8 cellular contexts compared by ENCODE assay signal in the genomic region with DNA sequence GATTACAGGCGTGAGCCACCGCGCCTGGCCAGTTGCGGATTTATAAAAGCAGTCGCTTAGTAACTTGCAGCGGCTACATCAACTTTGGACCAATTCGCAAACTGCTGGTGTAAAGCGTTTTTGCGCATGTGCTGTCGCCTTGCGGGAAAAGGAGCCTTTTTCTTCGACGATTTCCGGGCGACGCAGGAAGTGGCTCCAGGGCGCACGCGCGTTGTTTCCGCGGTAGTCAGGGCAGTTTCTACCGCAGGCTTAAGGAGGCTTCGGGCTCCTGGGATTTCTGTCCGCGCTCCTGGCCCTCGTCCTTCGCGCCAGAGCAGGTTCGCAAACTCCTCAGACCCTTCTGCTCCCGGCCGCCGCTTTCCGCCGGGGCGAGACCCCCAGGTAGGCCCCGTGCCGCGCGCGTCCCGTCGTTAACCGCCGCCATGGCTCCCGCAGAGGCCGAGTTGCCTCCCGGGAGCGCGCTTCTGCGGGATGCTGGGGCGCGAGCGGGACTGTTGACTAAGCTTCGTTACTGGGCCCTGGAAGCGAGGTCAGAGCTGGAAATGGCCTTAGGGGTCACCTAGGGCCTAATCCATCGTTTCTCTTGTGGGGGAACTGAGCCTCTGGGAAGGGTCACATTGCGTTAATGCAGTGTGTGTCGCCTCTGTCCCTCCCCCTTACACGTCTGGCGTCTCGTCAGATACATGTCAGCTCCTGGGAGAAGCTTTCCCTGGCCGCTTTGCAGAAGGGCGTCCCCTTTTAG. TPM values are rescaled to one million over a fixed set of nuclear protein-coding genes. Genes with fewer than 3 reads are reported as not detected.
DNase-seq lines count a peak whose midpoint lies in the region; ATAC-seq and TF ChIP-seq lines count a peak whose summit lies in the region.

Gene RAE1, plus strand, starts transcription at position 214 of the 742 bp plus-strand sequence. CDS start 2,784 bp downstream, outside the sequence.

- no peaks in the 10 kb centered on the region for H3K9me3 Mint-ChIP-seq in HFFc6
- H3K9me3 Mint-ChIP-seq in activated naive CD4-positive, alpha-beta T cell treated with anti-CD3 and anti-CD28 coated beads, Interleukin-2, amount 50 U/mL, for 24 hours: no peaks in the 10 kb centered on the region

- peaks cover 30% of the 10 kb centered on the region for H3K4me1 Mint-ChIP-seq in HFFc6 (ENCODE audit: low read depth)
- H3K4me1 Mint-ChIP-seq in activated naive CD4-positive, alpha-beta T cell treated with anti-CD3 and anti-CD28 coated beads, Interleukin-2, amount 50 U/mL, for 24 hours: peaks cover 41% of the 10 kb centered on the region

- H3K36me3 Mint-ChIP-seq in HFFc6 (ENCODE audit: low read depth): peaks cover 24% of the 10 kb centered on the region
- peaks cover 21% of the 10 kb centered on the region for H3K36me3 Mint-ChIP-seq in activated naive CD4-positive, alpha-beta T cell treated with anti-CD3 and anti-CD28 coated beads, Interleukin-2, amount 50 U/mL, for 24 hours

- no peak for TF ChIP-seq CTCF in HFFc6 (IDR thresholded peaks at IDR 0.05)
- no peak for TF ChIP-seq CTCF in omental fat pad (IDR thresholded peaks at IDR 0.05)

- H3K27ac Mint-ChIP-seq in HFFc6: peak within 1 kb of the TSS; percentile 91
- peak within 1 kb of the TSS; percentile 86 for H3K27ac Mint-ChIP-seq in activated naive CD4-positive, alpha-beta T cell treated with anti-CD3 and anti-CD28 coated beads, Interleukin-2, amount 50 U/mL, for 24 hours

- H3K27me3 Mint-ChIP-seq in HFFc6 (ENCODE audit: insufficient read depth): no peaks in the 10 kb centered on the region; the same call in 1 of the 2 replicates
- H3K27me3 Mint-ChIP-seq in activated naive CD4-positive, alpha-beta T cell treated with anti-CD3 and anti-CD28 coated beads, Interleukin-2, amount 50 U/mL, for 24 hours: peaks cover 3% of the 10 kb centered on the region

- peak within 1 kb of the TSS; percentile 97 for H3K4me3 Mint-ChIP-seq in HFFc6
- H3K4me3 Mint-ChIP-seq in activated naive CD4-positive, alpha-beta T cell treated with anti-CD3 and anti-CD28 coated beads, Interleukin-2, amount 50 U/mL, for 24 hours: peak within 1 kb of the TSS; percentile 97

- no peak within 1 kb of the TSS for H3K27ac ChIP-seq in temporal lobe (ENCODE audit: low read depth, low read length)

- ATAC-seq in SK-N-SH treated with all-trans-retinoic acid at 6 μM for 48 hours (peak; percentile 93), omental fat pad (ENCODE audit: low FRiP score) (peak; percentile 70)

- DNase-seq in GF-D8 (lab: John Stamatoyannopoulos, UW): peak; percentile 75
- DNase-seq in HFFc6: peak; percentile 91
- DNase-seq in NCI-H1092 treated with DMSO at 0.1 percent for 48 hours (lab: John Stamatoyannopoulos, UW): peak; percentile 83
- peak; percentile 91 for DNase-seq in glomerular visceral epithelial cell (ENCODE audit: extremely low spot score)
- peak; percentile 75 for DNase-seq in omental fat pad (ENCODE audit: low spot score)

TF ChIP-seq in SK-N-SH treated with all-trans-retinoic acid at 6 μM for 48 hours, 23 proteins besides CTCF, POLR2A, EP300 and RAD21:
- no peak for TF ChIP-seq ZFP3 (CRISPR knock-in tag; IDR thresholded peaks at IDR 0.05)
- TF ChIP-seq TCF4 (CRISPR knock-in tag; IDR thresholded peaks at IDR 0.05; ENCODE audit: borderline replicate concordance): no peak
- no peak for TF ChIP-seq CSDC2 (CRISPR knock-in tag; IDR thresholded peaks at IDR 0.05)
- TF ChIP-seq, protein P1, sequence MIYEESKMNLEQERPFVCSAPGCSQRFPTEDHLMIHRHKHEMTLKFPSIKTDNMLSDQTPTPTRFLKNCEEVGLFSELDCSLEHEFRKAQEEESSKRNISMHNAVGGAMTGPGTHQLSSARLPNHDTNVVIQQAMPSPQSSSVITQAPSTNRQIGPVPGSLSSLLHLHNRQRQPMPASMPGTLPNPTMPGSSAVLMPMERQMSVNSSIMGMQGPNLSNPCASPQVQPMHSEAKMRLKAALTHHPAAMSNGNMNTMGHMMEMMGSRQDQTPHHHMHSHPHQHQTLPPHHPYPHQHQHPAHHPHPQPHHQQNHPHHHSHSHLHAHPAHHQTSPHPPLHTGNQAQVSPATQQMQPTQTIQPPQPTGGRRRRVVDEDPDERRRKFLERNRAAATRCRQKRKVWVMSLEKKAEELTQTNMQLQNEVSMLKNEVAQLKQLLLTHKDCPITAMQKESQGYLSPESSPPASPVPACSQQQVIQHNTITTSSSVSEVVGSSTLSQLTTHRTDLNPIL (CRISPR knock-in tag; IDR thresholded peaks at IDR 0.05; ENCODE audit: low read depth): no peak
- no peak for TF ChIP-seq CSRNP3 (CRISPR knock-in tag; IDR thresholded peaks at IDR 0.05)
- TF ChIP-seq RARB (CRISPR knock-in tag; IDR thresholded peaks at IDR 0.05): no peak
- TF ChIP-seq TOX (CRISPR knock-in tag; IDR thresholded peaks at IDR 0.05; ENCODE audit: borderline replicate concordance): no peak
- no peak for TF ChIP-seq GLIS3 (CRISPR knock-in tag; IDR thresholded peaks at IDR 0.05)
- no peak for TF ChIP-seq ZC3H10 (CRISPR knock-in tag; IDR thresholded peaks at IDR 0.05)
- TF ChIP-seq ZNF8 (CRISPR knock-in tag; IDR thresholded peaks at IDR 0.05): no peak
- no peak for TF ChIP-seq ZFP30 (CRISPR knock-in tag; IDR thresholded peaks at IDR 0.05)
- no peak for TF ChIP-seq ISL1 (CRISPR knock-in tag; IDR thresholded peaks at IDR 0.05)
- TF ChIP-seq TSHZ2 (CRISPR knock-in tag; IDR thresholded peaks at IDR 0.05): no peak
- no peak for TF ChIP-seq OSR1 (CRISPR knock-in tag; IDR thresholded peaks at IDR 0.05)
- TF ChIP-seq, protein P2, sequence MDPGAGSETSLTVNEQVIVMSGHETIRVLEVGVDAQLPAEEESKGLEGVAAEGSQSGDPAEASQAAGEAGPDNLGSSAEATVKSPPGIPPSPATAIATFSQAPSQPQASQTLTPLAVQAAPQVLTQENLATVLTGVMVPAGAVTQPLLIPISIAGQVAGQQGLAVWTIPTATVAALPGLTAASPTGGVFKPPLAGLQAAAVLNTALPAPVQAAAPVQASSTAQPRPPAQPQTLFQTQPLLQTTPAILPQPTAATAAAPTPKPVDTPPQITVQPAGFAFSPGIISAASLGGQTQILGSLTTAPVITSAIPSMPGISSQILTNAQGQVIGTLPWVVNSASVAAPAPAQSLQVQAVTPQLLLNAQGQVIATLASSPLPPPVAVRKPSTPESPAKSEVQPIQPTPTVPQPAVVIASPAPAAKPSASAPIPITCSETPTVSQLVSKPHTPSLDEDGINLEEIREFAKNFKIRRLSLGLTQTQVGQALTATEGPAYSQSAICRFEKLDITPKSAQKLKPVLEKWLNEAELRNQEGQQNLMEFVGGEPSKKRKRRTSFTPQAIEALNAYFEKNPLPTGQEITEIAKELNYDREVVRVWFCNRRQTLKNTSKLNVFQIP (CRISPR knock-in tag; IDR thresholded peaks at IDR 0.05; ENCODE audit: borderline replicate concordance, low read depth): no peak

RNA-seq across cellular contexts. Expression of gene RAE1, which starts in this region (rescaled TPM):
- 10 to 100 TPM; 25.1 to 31.4 (median 28.3) TPM for total RNA-seq in HFFc6 (2021; fragmentation: NEBNext Ultra II Directional; extraction: Animal tissue kit (Norgen Biotek cat#: 25700))
- 10 to 100 TPM; 13.9 to 32.9 (median 17.2) TPM for total RNA-seq in omental fat pad
- 30.0 TPM for total RNA-seq in temporal lobe
